ENCODE assay signal across 2 cellular contexts in the genomic region with DNA sequence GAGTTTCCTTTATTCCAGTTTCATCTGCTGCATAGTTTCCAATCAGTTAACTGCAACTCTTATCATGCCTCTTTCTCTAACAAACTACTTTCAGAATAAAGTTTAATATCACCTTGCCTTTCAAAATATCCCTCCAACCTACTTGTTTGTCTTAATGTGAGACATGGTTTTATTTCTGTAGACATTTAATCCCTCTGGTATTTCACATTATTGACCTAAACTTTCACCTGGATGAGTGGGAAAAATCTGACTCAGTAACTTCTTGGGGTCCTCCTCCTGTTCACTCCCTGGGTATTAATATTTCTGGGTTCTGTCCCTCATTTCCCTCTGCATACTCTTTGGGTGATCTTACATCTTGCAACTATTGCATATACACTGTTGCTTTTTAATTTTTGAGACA.
TF ChIP-seq lines count a peak whose summit lies in the region.

No MANE protein-coding gene starts in this region.

TF ChIP-seq in SK-N-SH, 30 proteins besides CTCF, POLR2A, EP300 and RAD21 (continued from another document):
- TF ChIP-seq REST (IDR thresholded peaks at IDR 0.05; ENCODE audit: low read depth, low read length) = no peak
- no peak for TF ChIP-seq ELF1 (IDR thresholded peaks at IDR 0.05)
- no peak for TF ChIP-seq SMC3 (IDR thresholded peaks at IDR 0.05; ENCODE audit: low read depth, low read length)
- TF ChIP-seq, protein P1, sequence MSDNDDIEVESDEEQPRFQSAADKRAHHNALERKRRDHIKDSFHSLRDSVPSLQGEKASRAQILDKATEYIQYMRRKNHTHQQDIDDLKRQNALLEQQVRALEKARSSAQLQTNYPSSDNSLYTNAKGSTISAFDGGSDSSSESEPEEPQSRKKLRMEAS (IDR thresholded peaks at IDR 0.05; ENCODE audit: low read depth) = no peak
- no peak for TF ChIP-seq MXI1 (IDR thresholded peaks at IDR 0.05; ENCODE audit: low read depth, low read length)
- TF ChIP-seq RXRA (IDR thresholded peaks at IDR 0.05; ENCODE audit: borderline replicate concordance, low read depth) = no peak

TF ChIP-seq in SK-N-SH treated with all-trans-retinoic acid at 6 μM for 48 hours, 23 proteins besides CTCF, POLR2A, EP300 and RAD21 (continued from another document):
- TF ChIP-seq, protein P2, sequence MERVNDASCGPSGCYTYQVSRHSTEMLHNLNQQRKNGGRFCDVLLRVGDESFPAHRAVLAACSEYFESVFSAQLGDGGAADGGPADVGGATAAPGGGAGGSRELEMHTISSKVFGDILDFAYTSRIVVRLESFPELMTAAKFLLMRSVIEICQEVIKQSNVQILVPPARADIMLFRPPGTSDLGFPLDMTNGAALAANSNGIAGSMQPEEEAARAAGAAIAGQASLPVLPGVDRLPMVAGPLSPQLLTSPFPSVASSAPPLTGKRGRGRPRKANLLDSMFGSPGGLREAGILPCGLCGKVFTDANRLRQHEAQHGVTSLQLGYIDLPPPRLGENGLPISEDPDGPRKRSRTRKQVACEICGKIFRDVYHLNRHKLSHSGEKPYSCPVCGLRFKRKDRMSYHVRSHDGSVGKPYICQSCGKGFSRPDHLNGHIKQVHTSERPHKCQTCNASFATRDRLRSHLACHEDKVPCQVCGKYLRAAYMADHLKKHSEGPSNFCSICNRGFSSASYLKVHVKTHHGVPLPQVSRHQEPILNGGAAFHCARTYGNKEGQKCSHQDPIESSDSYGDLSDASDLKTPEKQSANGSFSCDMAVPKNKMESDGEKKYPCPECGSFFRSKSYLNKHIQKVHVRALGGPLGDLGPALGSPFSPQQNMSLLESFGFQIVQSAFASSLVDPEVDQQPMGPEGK (CRISPR knock-in tag; IDR thresholded peaks at IDR 0.05; ENCODE audit: borderline replicate concordance) = no peak
